Comparison of ENCODE assay signal across 1 cellular context in the genomic region with DNA sequence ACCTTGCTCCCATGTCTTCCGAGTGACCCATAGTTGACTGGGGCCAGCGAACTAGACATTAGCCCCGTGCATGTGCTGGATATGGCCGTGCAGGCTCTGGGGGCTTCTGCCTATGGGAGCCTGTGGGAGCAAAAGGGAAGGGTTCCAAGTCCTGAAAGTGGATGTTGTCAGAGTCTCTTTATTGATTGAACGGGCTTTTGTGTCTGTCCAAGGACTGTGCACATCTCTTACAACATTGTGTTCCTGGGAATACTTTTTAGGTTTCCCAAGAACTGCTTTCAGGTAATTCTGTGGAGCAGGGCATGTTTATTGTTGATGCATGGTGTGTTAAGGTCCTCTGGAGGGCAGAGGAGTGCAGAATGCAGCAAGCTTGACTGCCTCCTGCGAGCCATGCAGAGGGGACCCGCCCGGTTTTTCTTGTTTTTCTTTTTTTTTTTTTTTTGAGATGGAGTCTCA.
A peak's percentile ranks its signal among the peaks of the same experiment; 100 is the strongest.
TF ChIP-seq lines count a peak whose summit lies in the region.

No MANE protein-coding gene starts in this region.

TF ChIP-seq in HepG2, 621 proteins besides CTCF, POLR2A, EP300 and RAD21 (continued from another document and continues in another):
- TF ChIP-seq, protein P1, sequence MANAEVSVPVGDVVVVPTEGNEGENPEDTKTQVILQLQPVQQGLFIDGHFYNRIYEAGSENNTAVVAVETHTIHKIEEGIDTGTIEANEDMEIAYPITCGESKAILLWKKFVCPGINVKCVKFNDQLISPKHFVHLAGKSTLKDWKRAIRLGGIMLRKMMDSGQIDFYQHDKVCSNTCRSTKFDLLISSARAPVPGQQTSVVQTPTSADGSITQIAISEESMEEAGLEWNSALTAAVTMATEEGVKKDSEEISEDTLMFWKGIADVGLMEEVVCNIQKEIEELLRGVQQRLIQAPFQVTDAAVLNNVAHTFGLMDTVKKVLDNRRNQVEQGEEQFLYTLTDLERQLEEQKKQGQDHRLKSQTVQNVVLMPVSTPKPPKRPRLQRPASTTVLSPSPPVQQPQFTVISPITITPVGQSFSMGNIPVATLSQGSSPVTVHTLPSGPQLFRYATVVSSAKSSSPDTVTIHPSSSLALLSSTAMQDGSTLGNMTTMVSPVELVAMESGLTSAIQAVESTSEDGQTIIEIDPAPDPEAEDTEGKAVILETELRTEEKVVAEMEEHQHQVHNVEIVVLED (CRISPR knock-in tag; IDR thresholded peaks at IDR 0.05; ENCODE audit: borderline replicate concordance), result no peak
- TF ChIP-seq YEATS2 (CRISPR knock-in tag; IDR thresholded peaks at IDR 0.05; ENCODE audit: borderline replicate concordance) (no peak), RBFOX2 (IDR thresholded peaks at IDR 0.05; ENCODE audit: low read depth, low read length) (no peak), ZFY (CRISPR knock-in tag; IDR thresholded peaks at IDR 0.05) (no peak), HMG20A (CRISPR knock-in tag; IDR thresholded peaks at IDR 0.05; ENCODE audit: borderline replicate concordance) (peak; percentile 56; the same call in 1 of the 2 replicates), ZNF484 (CRISPR knock-in tag; IDR thresholded peaks at IDR 0.05; ENCODE audit: borderline replicate concordance, low read depth) (no peak), TBX3 (IDR thresholded peaks at IDR 0.05; ENCODE audit: borderline replicate concordance) (no peak), IRX3 (CRISPR knock-in tag; IDR thresholded peaks at IDR 0.05; ENCODE audit: borderline replicate concordance, low read depth) (no peak), TGIF2 (CRISPR knock-in tag; IDR thresholded peaks at IDR 0.05) (no peak), HNRNPUL1 (IDR thresholded peaks at IDR 0.05; ENCODE audit: low read depth, low read length) (no peak), HNRNPLL (IDR thresholded peaks at IDR 0.05; ENCODE audit: low read depth, low read length, poor library complexity, severe bottlenecking) (no peak), HIVEP1 (CRISPR knock-in tag; IDR thresholded peaks at IDR 0.05) (no peak), ZFYVE20 (CRISPR knock-in tag; IDR thresholded peaks at IDR 0.05; ENCODE audit: borderline replicate concordance, low read depth) (no peak), ZNF33B (CRISPR knock-in tag; IDR thresholded peaks at IDR 0.05) (no peak), DPF2 (CRISPR knock-in tag; IDR thresholded peaks at IDR 0.05; ENCODE audit: borderline replicate concordance, low read depth) (no peak), SATB2 (CRISPR knock-in tag; IDR thresholded peaks at IDR 0.05) (no peak), ZSCAN20 (CRISPR knock-in tag; IDR thresholded peaks at IDR 0.05; ENCODE audit: borderline replicate concordance) (no peak), ZNF563 (CRISPR knock-in tag; IDR thresholded peaks at IDR 0.05) (no peak), KDM5A (IDR thresholded peaks at IDR 0.05; ENCODE audit: borderline replicate concordance, low read length) (no peak), ZNF33A (CRISPR knock-in tag; IDR thresholded peaks at IDR 0.05; ENCODE audit: borderline replicate concordance) (no peak), EEA1 (CRISPR knock-in tag; IDR thresholded peaks at IDR 0.05; ENCODE audit: borderline replicate concordance) (peak; percentile 55; the same call in 1 of the 2 replicates), GATAD1 (CRISPR knock-in tag; IDR thresholded peaks at IDR 0.05) (no peak), ZBTB38 (CRISPR knock-in tag; IDR thresholded peaks at IDR 0.05) (no peak), POLR2AphosphoS2 (IDR thresholded peaks at IDR 0.05; ENCODE audit: low read depth, low read length) (no peak), TBX2 (CRISPR knock-in tag; IDR thresholded peaks at IDR 0.05; ENCODE audit: borderline replicate concordance) (no peak), ZNF850 (CRISPR knock-in tag; conservative IDR thresholded peaks at IDR 0.05) (no peak)
- TF ChIP-seq, protein P2, sequence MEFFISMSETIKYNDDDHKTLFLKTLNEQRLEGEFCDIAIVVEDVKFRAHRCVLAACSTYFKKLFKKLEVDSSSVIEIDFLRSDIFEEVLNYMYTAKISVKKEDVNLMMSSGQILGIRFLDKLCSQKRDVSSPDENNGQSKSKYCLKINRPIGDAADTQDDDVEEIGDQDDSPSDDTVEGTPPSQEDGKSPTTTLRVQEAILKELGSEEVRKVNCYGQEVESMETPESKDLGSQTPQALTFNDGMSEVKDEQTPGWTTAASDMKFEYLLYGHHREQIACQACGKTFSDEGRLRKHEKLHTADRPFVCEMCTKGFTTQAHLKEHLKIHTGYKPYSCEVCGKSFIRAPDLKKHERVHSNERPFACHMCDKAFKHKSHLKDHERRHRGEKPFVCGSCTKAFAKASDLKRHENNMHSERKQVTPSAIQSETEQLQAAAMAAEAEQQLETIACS (CRISPR knock-in tag; IDR thresholded peaks at IDR 0.05), result no peak
- TF ChIP-seq, protein P3, sequence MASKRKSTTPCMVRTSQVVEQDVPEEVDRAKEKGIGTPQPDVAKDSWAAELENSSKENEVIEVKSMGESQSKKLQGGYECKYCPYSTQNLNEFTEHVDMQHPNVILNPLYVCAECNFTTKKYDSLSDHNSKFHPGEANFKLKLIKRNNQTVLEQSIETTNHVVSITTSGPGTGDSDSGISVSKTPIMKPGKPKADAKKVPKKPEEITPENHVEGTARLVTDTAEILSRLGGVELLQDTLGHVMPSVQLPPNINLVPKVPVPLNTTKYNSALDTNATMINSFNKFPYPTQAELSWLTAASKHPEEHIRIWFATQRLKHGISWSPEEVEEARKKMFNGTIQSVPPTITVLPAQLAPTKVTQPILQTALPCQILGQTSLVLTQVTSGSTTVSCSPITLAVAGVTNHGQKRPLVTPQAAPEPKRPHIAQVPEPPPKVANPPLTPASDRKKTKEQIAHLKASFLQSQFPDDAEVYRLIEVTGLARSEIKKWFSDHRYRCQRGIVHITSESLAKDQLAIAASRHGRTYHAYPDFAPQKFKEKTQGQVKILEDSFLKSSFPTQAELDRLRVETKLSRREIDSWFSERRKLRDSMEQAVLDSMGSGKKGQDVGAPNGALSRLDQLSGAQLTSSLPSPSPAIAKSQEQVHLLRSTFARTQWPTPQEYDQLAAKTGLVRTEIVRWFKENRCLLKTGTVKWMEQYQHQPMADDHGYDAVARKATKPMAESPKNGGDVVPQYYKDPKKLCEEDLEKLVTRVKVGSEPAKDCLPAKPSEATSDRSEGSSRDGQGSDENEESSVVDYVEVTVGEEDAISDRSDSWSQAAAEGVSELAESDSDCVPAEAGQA (IDR thresholded peaks at IDR 0.05; ENCODE audit: low read depth), result no peak
- TF ChIP-seq, protein P3 (CRISPR knock-in tag; IDR thresholded peaks at IDR 0.05; ENCODE audit: borderline replicate concordance), result no peak
- TF ChIP-seq, protein P4, sequence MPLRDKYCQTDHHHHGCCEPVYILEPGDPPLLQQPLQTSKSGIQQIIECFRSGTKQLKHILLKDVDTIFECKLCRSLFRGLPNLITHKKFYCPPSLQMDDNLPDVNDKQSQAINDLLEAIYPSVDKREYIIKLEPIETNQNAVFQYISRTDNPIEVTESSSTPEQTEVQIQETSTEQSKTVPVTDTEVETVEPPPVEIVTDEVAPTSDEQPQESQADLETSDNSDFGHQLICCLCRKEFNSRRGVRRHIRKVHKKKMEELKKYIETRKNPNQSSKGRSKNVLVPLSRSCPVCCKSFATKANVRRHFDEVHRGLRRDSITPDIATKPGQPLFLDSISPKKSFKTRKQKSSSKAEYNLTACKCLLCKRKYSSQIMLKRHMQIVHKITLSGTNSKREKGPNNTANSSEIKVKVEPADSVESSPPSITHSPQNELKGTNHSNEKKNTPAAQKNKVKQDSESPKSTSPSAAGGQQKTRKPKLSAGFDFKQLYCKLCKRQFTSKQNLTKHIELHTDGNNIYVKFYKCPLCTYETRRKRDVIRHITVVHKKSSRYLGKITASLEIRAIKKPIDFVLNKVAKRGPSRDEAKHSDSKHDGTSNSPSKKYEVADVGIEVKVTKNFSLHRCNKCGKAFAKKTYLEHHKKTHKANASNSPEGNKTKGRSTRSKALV (CRISPR knock-in tag; IDR thresholded peaks at IDR 0.05), result no peak
- TF ChIP-seq, protein P5, sequence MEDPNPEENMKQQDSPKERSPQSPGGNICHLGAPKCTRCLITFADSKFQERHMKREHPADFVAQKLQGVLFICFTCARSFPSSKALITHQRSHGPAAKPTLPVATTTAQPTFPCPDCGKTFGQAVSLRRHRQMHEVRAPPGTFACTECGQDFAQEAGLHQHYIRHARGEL (CRISPR knock-in tag; IDR thresholded peaks at IDR 0.05), result no peak
- TF ChIP-seq, protein P6, sequence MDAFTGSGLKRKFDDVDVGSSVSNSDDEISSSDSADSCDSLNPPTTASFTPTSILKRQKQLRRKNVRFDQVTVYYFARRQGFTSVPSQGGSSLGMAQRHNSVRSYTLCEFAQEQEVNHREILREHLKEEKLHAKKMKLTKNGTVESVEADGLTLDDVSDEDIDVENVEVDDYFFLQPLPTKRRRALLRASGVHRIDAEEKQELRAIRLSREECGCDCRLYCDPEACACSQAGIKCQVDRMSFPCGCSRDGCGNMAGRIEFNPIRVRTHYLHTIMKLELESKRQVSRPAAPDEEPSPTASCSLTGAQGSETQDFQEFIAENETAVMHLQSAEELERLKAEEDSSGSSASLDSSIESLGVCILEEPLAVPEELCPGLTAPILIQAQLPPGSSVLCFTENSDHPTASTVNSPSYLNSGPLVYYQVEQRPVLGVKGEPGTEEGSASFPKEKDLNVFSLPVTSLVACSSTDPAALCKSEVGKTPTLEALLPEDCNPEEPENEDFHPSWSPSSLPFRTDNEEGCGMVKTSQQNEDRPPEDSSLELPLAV (CRISPR knock-in tag; conservative IDR thresholded peaks at IDR 0.05; ENCODE audit: low read depth), result no peak
- TF ChIP-seq, protein P7, sequence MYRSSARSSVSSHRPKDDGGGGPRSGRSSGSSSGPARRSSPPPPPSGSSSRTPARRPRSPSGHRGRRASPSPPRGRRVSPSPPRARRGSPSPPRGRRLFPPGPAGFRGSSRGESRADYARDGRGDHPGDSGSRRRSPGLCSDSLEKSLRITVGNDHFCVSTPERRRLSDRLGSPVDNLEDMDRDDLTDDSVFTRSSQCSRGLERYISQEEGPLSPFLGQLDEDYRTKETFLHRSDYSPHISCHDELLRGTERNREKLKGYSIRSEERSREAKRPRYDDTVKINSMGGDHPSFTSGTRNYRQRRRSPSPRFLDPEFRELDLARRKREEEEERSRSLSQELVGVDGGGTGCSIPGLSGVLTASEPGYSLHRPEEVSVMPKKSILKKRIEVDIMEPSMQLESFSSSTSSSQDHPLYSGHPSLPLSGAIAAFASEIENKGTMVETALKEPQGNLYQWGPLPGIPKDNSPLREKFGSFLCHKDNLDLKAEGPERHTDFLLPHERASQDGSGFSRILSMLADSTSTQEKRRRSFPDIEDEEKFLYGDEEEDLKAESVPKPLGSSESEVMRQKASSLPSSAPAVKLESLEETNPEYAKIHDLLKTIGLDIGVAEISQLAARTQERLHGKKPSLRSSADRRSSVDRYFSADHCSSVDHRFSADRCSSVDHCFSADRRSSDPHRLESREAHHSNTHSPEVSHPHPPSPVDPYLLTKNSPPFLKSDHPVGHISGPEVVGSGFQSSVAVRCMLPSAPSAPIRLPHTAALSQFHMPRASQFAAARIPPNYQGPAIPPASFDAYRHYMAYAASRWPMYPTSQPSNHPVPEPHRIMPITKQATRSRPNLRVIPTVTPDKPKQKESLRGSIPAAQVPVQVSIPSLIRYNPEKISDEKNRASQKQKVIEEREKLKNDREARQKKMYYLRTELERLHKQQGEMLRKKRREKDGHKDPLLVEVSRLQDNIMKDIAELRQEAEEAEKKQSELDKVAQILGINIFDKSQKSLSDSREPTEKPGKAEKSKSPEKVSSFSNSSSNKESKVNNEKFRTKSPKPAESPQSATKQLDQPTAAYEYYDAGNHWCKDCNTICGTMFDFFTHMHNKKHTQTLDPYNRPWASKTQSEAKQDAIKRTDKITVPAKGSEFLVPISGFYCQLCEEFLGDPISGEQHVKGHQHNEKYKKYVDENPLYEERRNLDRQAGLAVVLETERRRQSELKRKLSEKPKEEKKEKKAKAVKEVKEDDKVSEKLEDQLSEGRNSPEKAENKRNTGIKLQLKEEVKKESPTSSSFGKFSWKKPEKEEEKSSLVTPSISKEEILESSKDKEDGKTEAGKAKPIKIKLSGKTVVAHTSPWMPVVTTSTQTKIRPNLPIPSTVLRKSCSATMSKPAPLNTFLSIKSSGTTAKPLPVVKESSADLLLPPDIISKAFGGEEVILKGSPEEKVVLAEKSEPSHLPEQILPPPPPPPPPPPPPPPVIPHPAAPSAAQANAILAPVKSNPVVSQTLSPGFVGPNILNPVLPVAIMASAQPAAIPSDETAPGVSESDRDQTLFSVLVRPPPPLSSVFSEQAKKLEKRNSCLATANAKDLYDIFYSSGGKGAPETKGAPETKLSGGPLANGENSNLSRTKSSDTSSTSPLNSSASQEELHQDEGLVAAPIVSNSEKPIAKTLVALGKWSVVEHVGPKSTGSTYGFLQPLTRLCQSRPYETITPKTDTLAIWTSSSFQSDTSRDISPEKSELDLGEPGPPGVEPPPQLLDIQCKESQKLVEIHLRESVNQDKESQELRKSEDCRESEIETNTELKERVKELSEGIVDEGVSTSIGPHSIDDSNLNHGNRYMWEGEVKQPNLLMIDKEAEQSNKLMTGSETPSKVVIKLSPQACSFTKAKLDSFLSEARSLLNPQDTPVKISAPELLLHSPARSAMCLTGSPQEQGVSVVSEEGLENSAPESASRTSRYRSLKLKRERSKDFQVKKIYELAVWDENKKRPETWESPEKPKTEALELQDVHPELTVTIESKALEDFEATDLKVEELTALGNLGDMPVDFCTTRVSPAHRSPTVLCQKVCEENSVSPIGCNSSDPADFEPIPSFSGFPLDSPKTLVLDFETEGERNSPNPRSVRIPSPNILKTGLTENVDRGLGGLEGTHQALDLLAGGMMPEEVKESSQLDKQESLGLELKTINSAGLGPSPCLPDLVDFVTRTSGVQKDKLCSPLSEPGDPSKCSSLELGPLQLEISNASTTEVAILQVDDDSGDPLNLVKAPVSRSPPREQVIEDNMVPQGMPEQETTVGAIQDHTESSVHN (CRISPR knock-in tag; IDR thresholded peaks at IDR 0.05), result no peak
- TF ChIP-seq, protein P8, sequence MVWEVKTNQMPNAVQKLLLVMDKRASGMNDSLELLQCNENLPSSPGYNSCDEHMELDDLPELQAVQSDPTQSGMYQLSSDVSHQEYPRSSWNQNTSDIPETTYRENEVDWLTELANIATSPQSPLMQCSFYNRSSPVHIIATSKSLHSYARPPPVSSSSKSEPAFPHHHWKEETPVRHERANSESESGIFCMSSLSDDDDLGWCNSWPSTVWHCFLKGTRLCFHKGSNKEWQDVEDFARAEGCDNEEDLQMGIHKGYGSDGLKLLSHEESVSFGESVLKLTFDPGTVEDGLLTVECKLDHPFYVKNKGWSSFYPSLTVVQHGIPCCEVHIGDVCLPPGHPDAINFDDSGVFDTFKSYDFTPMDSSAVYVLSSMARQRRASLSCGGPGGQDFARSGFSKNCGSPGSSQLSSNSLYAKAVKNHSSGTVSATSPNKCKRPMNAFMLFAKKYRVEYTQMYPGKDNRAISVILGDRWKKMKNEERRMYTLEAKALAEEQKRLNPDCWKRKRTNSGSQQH (CRISPR knock-in tag; IDR thresholded peaks at IDR 0.05; ENCODE audit: low read depth), result 0 out of 2 replicates have a peak, but pooled peaks have one; percentile 20
